8 cellular contexts compared by ENCODE assay signal in genomic region chr10:73529089-73529832, GRCh38. TPM values are rescaled to one million over a fixed set of nuclear protein-coding genes. Genes with fewer than 3 reads are reported as not detected.
DNase-seq lines count a peak whose midpoint lies in the region; ATAC-seq, FAIRE-seq and TF ChIP-seq lines count a peak whose summit lies in the region.

No MANE protein-coding gene starts in this region.

- ATAC-seq in right cardiac atrium, result peak; percentile 81 to 87
- ATAC-seq in gastrocnemius medialis, result peak; percentile 67 to 91
- no peak for ATAC-seq in GM18909 (IDR thresholded peaks at IDR 0.05; ENCODE audit: poor library complexity, unreplicated experiment)

- H3K9ac ChIP-seq in astrocyte (ENCODE audit: low read length), result no peak overlapping the region

- TF ChIP-seq POLR2A in gastrocnemius medialis (IDR thresholded peaks at IDR 0.05), result no peak

- H3K4me3 ChIP-seq in astrocyte (ENCODE audit: insufficient read depth, low read depth, low read length) (no peak overlapping the region), right cardiac atrium (ENCODE audit: low read length) (no peak overlapping the region), gastrocnemius medialis (no peak overlapping the region)

- no peaks in the 10 kb centered on the region for H3K4me1 Mint-ChIP-seq in astrocyte (ENCODE audit: low read depth, unreplicated experiment)

- DNase-seq in AG08396 (ENCODE audit: low spot score) (peak; percentile 71), GM19240 (ENCODE audit: insufficient read length, low spot score) (peak; percentile 55), NCI-H146 treated with DMSO at 0.1 percent for 48 hours (lab: John Stamatoyannopoulos, UW; ENCODE audit: unreplicated experiment) (peak; percentile 71), SW480 (ENCODE audit: low spot score) (peak; percentile 87), astrocyte (ENCODE audit: low read depth) (peak; percentile 56), right cardiac atrium (peak in 1 of 3 donors; percentile 18), gastrocnemius medialis (peak; percentile 15 to 65)

- no peak overlapping the region for H2AFZ ChIP-seq in astrocyte (ENCODE audit: low read depth, low read length)

- H3K36me3 Mint-ChIP-seq in astrocyte (ENCODE audit: low read depth, unreplicated experiment), result peaks cover 18% of the 10 kb centered on the region

- H3K9me3 Mint-ChIP-seq in astrocyte (ENCODE audit: unreplicated experiment), result no peaks in the 10 kb centered on the region

- intact Hi-C loops in right cardiac atrium (cut with DNase I), result loop anchor here in 2 of 4 donors (2.0 kb wide), 1 partner anchor 116 kb away; no protein-coding TSS in a partner anchor
- intact Hi-C loops in gastrocnemius medialis (cut with DNase I; ENCODE audit: low total_unique reads), result loop anchor here (1.0 to 2.0 kb wide), 2 partner anchors 48 to 115 kb away; no protein-coding TSS in a partner anchor

- no peak overlapping the region for H3K4me3 Mint-ChIP-seq in astrocyte (ENCODE audit: unreplicated experiment)

- H4K20me1 ChIP-seq in astrocyte (ENCODE audit: insufficient read depth, low read length), result no peaks in the 10 kb centered on the region

- H3K36me3 ChIP-seq in astrocyte (ENCODE audit: insufficient read depth, low read length) (no peaks in the 10 kb centered on the region), gastrocnemius medialis (peaks cover 4 to 92% of the 10 kb centered on the region in 2 donors)

- WGBS in right cardiac atrium, result 96% methylated on average over 5 of the region's 5 CpGs

- no peaks in the 10 kb centered on the region for H3K4me1 ChIP-seq in astrocyte (ENCODE audit: insufficient read depth, low read length)
- no peaks in the 10 kb centered on the region for H3K4me1 ChIP-seq in right cardiac atrium (ENCODE audit: control insufficient read depth, insufficient read depth, low read length)
- H3K4me1 ChIP-seq in gastrocnemius medialis, result peaks cover 18 to 25% of the 10 kb centered on the region in 2 donors

- in situ Hi-C loops in gastrocnemius medialis (cut with MboI; ENCODE audit: low sequenced_read_pairs in 4 of 4), result loop anchor here in 2 of 4 donors (5.0 to 25.0 kb wide), 2 partner anchors 113 to 233 kb away; partner anchors contain the start of gene MYOZ1 (in 1 of the 2)

- no peaks in the 10 kb centered on the region for H3K9me3 ChIP-seq in astrocyte (ENCODE audit: insufficient read depth, low read depth, low read length)
- no peaks in the 10 kb centered on the region for H3K9me3 ChIP-seq in right cardiac atrium (ENCODE audit: control insufficient read depth, low read length)
- H3K9me3 ChIP-seq in gastrocnemius medialis, result no peaks in the 10 kb centered on the region

- H3K27me3 Mint-ChIP-seq in astrocyte (ENCODE audit: low read depth, unreplicated experiment), result no peaks in the 10 kb centered on the region

- peak; percentile 93 for FAIRE-seq in astrocyte (lab: Jason Lieb, UNC)

- H3K4me2 ChIP-seq in astrocyte (ENCODE audit: low read length), result no peak overlapping the region

- H3K27ac ChIP-seq in astrocyte (ENCODE audit: low read depth, low read length) (no peak overlapping the region), right cardiac atrium (ENCODE audit: low read length) (no peak overlapping the region), gastrocnemius medialis (peak overlapping the region; percentile 51 to 78 (median 58))

- peak; percentile 87 for TF ChIP-seq CTCF in astrocyte (IDR thresholded peaks at IDR 0.05; ENCODE audit: insufficient read depth, low read depth, low read length)
- TF ChIP-seq CTCF in gastrocnemius medialis (IDR thresholded peaks at IDR 0.05 in 4 of 5, conservative IDR thresholded peaks at IDR 0.05 in 1 of 5), result peak; percentile 77 to 89 (median 86)

- no peaks in the 10 kb centered on the region for H3K27me3 ChIP-seq in astrocyte (ENCODE audit: insufficient read depth, low read length)
- no peaks in the 10 kb centered on the region for H3K27me3 ChIP-seq in right cardiac atrium (ENCODE audit: control insufficient read depth, insufficient read depth)
- H3K27me3 ChIP-seq in gastrocnemius medialis, result no peaks in the 10 kb centered on the region

- no peaks in the 10 kb centered on the region for H3K79me2 ChIP-seq in astrocyte (ENCODE audit: insufficient read depth, low read length)

- peak overlapping the region; percentile 38 for H3K27ac Mint-ChIP-seq in astrocyte (ENCODE audit: unreplicated experiment)

RNA-seq across cellular contexts. Expression of gene PPP3CB, which starts 33.4 kb away (rescaled TPM):
- total RNA-seq in astrocyte, result 29.2 and 30.8 TPM in 2 replicates
- 10 to 100 TPM; 50.3 to 61.3 (median 57.1) TPM for total RNA-seq in right cardiac atrium
- 34.5 TPM for polyA plus RNA-seq in right cardiac atrium
- total RNA-seq in gastrocnemius medialis, result 10 to 100 TPM; 60.1 to 91.6 (median 68.7) TPM

Comparison
In these comparisons a context has a peak if more than half of its experiments do, and no peak if none do; other contexts are left out.
1. H3K27ac ChIP-seq: peak in gastrocnemius medialis (4 of 4); none in astrocyte (single experiment) and right cardiac atrium (single experiment).